ENCODE assay signal across 8 cellular contexts in genomic region chr1:28517649-28517999, GRCh38. TPM values are rescaled to one million over a fixed set of nuclear protein-coding genes. Genes with fewer than 3 reads are reported as not detected.
DNase-seq lines count a peak whose midpoint lies in the region; ATAC-seq, FAIRE-seq and TF ChIP-seq lines count a peak whose summit lies in the region.

No MANE protein-coding gene starts in this region.

- TF ChIP-seq CTCF in astrocyte (IDR thresholded peaks at IDR 0.05; ENCODE audit: insufficient read depth, low read depth, low read length) (no peak), HepG2 (CRISPR knock-in tag; IDR thresholded peaks at IDR 0.05) (no peak), upper lobe of left lung (IDR thresholded peaks at IDR 0.05) (no peak)

- H3K27ac Mint-ChIP-seq in activated CD4-positive, alpha-beta T cell treated with anti-CD3 and anti-CD28 coated beads, Interleukin-2, amount 10 ng/mL, durations not matched to agents 24 days and 14 days: peak overlapping the region; percentile 97
- peak overlapping the region; percentile 13 for H3K27ac Mint-ChIP-seq in astrocyte (ENCODE audit: unreplicated experiment)

- H3K27me3 Mint-ChIP-seq in activated CD4-positive, alpha-beta T cell treated with anti-CD3 and anti-CD28 coated beads, Interleukin-2, amount 10 ng/mL, durations not matched to agents 24 days and 14 days: no peaks in the 10 kb centered on the region
- H3K27me3 Mint-ChIP-seq in astrocyte (ENCODE audit: low read depth, unreplicated experiment): no peaks in the 10 kb centered on the region

- peaks cover 17% of the 10 kb centered on the region for H3K36me3 ChIP-seq in HUES64 (ENCODE audit: insufficient read depth, low read length)
- peaks cover 2% of the 10 kb centered on the region for H3K36me3 ChIP-seq in astrocyte (ENCODE audit: insufficient read depth, low read length)
- H3K36me3 ChIP-seq in HepG2 (replicated peaks in 1 of 2; ENCODE audit: control insufficient read depth in 1 of 2, insufficient read depth in 2 of 2, low read length in 2 of 2): peaks cover 0 to 5% of the 10 kb centered on the region in 2 experiments; a peak in 1 of 5 replicates
- peaks cover 7 to 31% (median 19%) of the 10 kb centered on the region in 4 donors for H3K36me3 ChIP-seq in upper lobe of left lung

- DNase-seq in activated CD4-positive, alpha-beta T cell treated with anti-CD3 and anti-CD28 coated beads, Interleukin-2, amount 10 ng/mL, durations not matched to agents 24 days and 14 days: no peak
- no peak for DNase-seq in activated CD4-positive, alpha-beta T cell treated with anti-CD3 and anti-CD28 coated beads for 48 hours
- DNase-seq in astrocyte (ENCODE audit: low read depth) (no peak), HepG2 (ENCODE audit: low spot score) (no peak), upper lobe of left lung (no peak)

- TF ChIP-seq POLR2A in HepG2 (IDR thresholded peaks at IDR 0.05; ENCODE audit: insufficient read depth in 1 of 2, low read depth in 2 of 2, low read length in 2 of 2) (peak in 1 of 2 experiments; percentile 12; a peak in 1 of 4 replicates), upper lobe of left lung (IDR thresholded peaks at IDR 0.05) (no peak)

- no TSS peak for BruUV-seq in HepG2 (replicated peaks; lab: Mats Ljungman, UMichigan)

- H4K20me1 ChIP-seq in astrocyte (ENCODE audit: insufficient read depth, low read length) (peaks cover 69% of the 10 kb centered on the region), HepG2 (ENCODE audit: insufficient read depth, low read length) (peaks cover 34% of the 10 kb centered on the region)

- peak overlapping the region; percentile 76 for H3K4me3 ChIP-seq in HUES64 (ENCODE audit: low read length)
- peak overlapping the region; percentile 72 for H3K4me3 ChIP-seq in astrocyte (ENCODE audit: insufficient read depth, low read depth, low read length)
- peak overlapping the region; percentile 66 to 85 (median 75); a peak in 5 of 6 replicates for H3K4me3 ChIP-seq in HepG2 (replicated peaks in 1 of 3; ENCODE audit: insufficient read depth in 1 of 3, low read depth in 2 of 3, low read length in 3 of 3)
- H3K4me3 ChIP-seq in upper lobe of left lung: peak overlapping the region in 3 of 4 donors; percentile 76 to 83 (median 81)

- 34% methylated on average over 6 of the region's 7 CpGs for WGBS in HUES64
- WGBS in HepG2 (ENCODE audit: low lambda C conversion rate): 33% methylated on average over 7 of the region's 7 CpGs
- WGBS in upper lobe of left lung, 2 donors: 20 to 23% methylated on average over 7 of the region's 7 CpGs

- POLR2A ChIA-PET in HepG2 (lab: Yijun Ruan, JAX): interaction anchor here (0.9 to 2.0 kb wide), 4 partner anchors 36 to 85 kb away, joined by 3 to 7 read pairs (median 6); partner anchors contain the start of gene TRNAU1AP

- H3K4me3 Mint-ChIP-seq in activated CD4-positive, alpha-beta T cell treated with anti-CD3 and anti-CD28 coated beads, Interleukin-2, amount 10 ng/mL, durations not matched to agents 24 days and 14 days: peak overlapping the region; percentile 89
- peak overlapping the region; percentile 55 for H3K4me3 Mint-ChIP-seq in astrocyte (ENCODE audit: unreplicated experiment)

- TF ChIP-seq EP300 in HepG2 (IDR thresholded peaks at IDR 0.05; ENCODE audit: low read depth in 2 of 2, low read length in 2 of 2) (no peak), HepG2 (CRISPR knock-in tag; IDR thresholded peaks at IDR 0.05; ENCODE audit: borderline replicate concordance) (no peak), upper lobe of left lung (IDR thresholded peaks at IDR 0.05) (no peak)

- peak overlapping the region; percentile 99 for H3K9ac ChIP-seq in HUES64 (ENCODE audit: low read depth, low read length)
- H3K9ac ChIP-seq in astrocyte (ENCODE audit: low read length): peak overlapping the region; percentile 89
- peak overlapping the region; percentile 90; the same call in 1 of the 2 replicates for H3K9ac ChIP-seq in HepG2 (ENCODE audit: insufficient read depth, low read depth, low read length)

- intact Hi-C loops in activated CD4-positive, alpha-beta T cell treated with anti-CD3 and anti-CD28 coated beads, Interleukin-2, amount 10 ng/mL, durations not matched to agents 24 days and 14 days (cut with micrococcal nuclease): loop anchor here (1.0 to 5.0 kb wide), 2 partner anchors 86 to 665 kb away; partner anchors contain the start of gene SRSF4
- intact Hi-C loops in HepG2 (cut with micrococcal nuclease; ENCODE audit: unreplicated experiment): loop anchor here (5.0 to 10.0 kb wide), 2 partner anchors 135 to 357 kb away; no protein-coding TSS in a partner anchor

- H3K79me2 ChIP-seq in astrocyte (ENCODE audit: insufficient read depth, low read length) (peaks cover 40% of the 10 kb centered on the region), HepG2 (ENCODE audit: insufficient read depth, low read length) (peaks cover 36% of the 10 kb centered on the region)

- no peaks in the 10 kb centered on the region for H3K9me3 ChIP-seq in HUES64 (ENCODE audit: insufficient read depth, low read depth, low read length)
- no peaks in the 10 kb centered on the region for H3K9me3 ChIP-seq in astrocyte (ENCODE audit: insufficient read depth, low read depth, low read length)
- H3K9me3 ChIP-seq in HepG2 (ENCODE audit: low read length): no peaks in the 10 kb centered on the region
- no peaks in the 10 kb centered on the region for H3K9me3 ChIP-seq in upper lobe of left lung

- peaks cover 42% of the 10 kb centered on the region for H3K36me3 Mint-ChIP-seq in activated CD4-positive, alpha-beta T cell treated with anti-CD3 and anti-CD28 coated beads, Interleukin-2, amount 10 ng/mL, durations not matched to agents 24 days and 14 days (ENCODE audit: low read depth)
- H3K36me3 Mint-ChIP-seq in astrocyte (ENCODE audit: low read depth, unreplicated experiment): no peaks in the 10 kb centered on the region

- H3K27me3 ChIP-seq in HUES64 (ENCODE audit: insufficient read depth, low read length): no peaks in the 10 kb centered on the region
- no peaks in the 10 kb centered on the region for H3K27me3 ChIP-seq in astrocyte (ENCODE audit: insufficient read depth, low read length)
- no peaks in the 10 kb centered on the region for H3K27me3 ChIP-seq in HepG2 (ENCODE audit: control insufficient read depth in 1 of 2, insufficient read depth in 2 of 2, low read length in 2 of 2)
- no peaks in the 10 kb centered on the region for H3K27me3 ChIP-seq in upper lobe of left lung

- TF ChIP-seq RAD21 in HepG2 (CRISPR knock-in tag; IDR thresholded peaks at IDR 0.05): no peak

- H3K9me3 Mint-ChIP-seq in activated CD4-positive, alpha-beta T cell treated with anti-CD3 and anti-CD28 coated beads, Interleukin-2, amount 10 ng/mL, durations not matched to agents 24 days and 14 days: no peaks in the 10 kb centered on the region
- H3K9me3 Mint-ChIP-seq in astrocyte (ENCODE audit: unreplicated experiment): no peaks in the 10 kb centered on the region

- peak overlapping the region; percentile 92 for H3K4me2 ChIP-seq in astrocyte (ENCODE audit: low read length)
- peak overlapping the region; percentile 97 for H3K4me2 ChIP-seq in HepG2 (ENCODE audit: low read depth, low read length)

- H3K4me1 Mint-ChIP-seq in activated CD4-positive, alpha-beta T cell treated with anti-CD3 and anti-CD28 coated beads, Interleukin-2, amount 10 ng/mL, durations not matched to agents 24 days and 14 days: peaks cover 39% of the 10 kb centered on the region
- H3K4me1 Mint-ChIP-seq in astrocyte (ENCODE audit: low read depth, unreplicated experiment): peaks cover 11% of the 10 kb centered on the region

- FAIRE-seq in astrocyte (lab: Jason Lieb, UNC): no peak
- FAIRE-seq in HepG2 (lab: Jason Lieb, UNC): no peak

- H2AFZ ChIP-seq in astrocyte (ENCODE audit: low read depth, low read length) (no peak overlapping the region), HepG2 (ENCODE audit: low read length) (no peak overlapping the region)

- H3K27ac ChIP-seq in HUES64 (ENCODE audit: low read depth, low read length): peak overlapping the region; percentile 2; the same call in 1 of the 2 replicates
- H3K27ac ChIP-seq in astrocyte (ENCODE audit: low read depth, low read length): peak overlapping the region; percentile 86
- H3K27ac ChIP-seq in HepG2 (ENCODE audit: extremely low read length, insufficient read depth, low read length): peak overlapping the region; percentile 91
- peak overlapping the region in 3 of 4 donors; percentile 80 to 90 (median 83) for H3K27ac ChIP-seq in upper lobe of left lung

- in situ Hi-C loops in HepG2 (cut with HindIII; ENCODE audit: extremely low pct_ligation_motif_present, low pct_unique_long_range_greater_than_20kb): loop anchor here (5.0 kb wide), 1 partner anchor 85 kb away; no protein-coding TSS in a partner anchor

- peaks cover 4% of the 10 kb centered on the region; the same call in 1 of the 2 replicates for H3K4me1 ChIP-seq in HUES64 (ENCODE audit: insufficient read depth, low read length)
- peaks cover 14% of the 10 kb centered on the region for H3K4me1 ChIP-seq in astrocyte (ENCODE audit: insufficient read depth, low read length)
- H3K4me1 ChIP-seq in HepG2 (ENCODE audit: insufficient read depth, low read length): peaks cover 34% of the 10 kb centered on the region
- H3K4me1 ChIP-seq in upper lobe of left lung: peaks cover 13 to 24% (median 15%) of the 10 kb centered on the region in 4 donors

- CTCF ChIA-PET in HepG2 (lab: Yijun Ruan, JAX; ENCODE audit: low intra/inter-chr PET ratio, low total read pairs): interaction anchor here (1.7 kb wide), 2 partner anchors 83 to 86 kb away, joined by 7 to 27 read pairs; no protein-coding TSS in a partner anchor

- ATAC-seq in HepG2 (peak; percentile 16), upper lobe of left lung (ENCODE audit: low FRiP score in 2 of 2) (peak in 1 of 2 donors; percentile 25), HG03442 (IDR thresholded peaks at IDR 0.05; ENCODE audit: unreplicated experiment) (no peak), HG02588 (IDR thresholded peaks at IDR 0.05; ENCODE audit: unreplicated experiment) (no peak)

RNA-seq across cellular contexts. Expression of gene RCC1, which starts 11.8 kb away (rescaled TPM):
- total RNA-seq in activated CD4-positive, alpha-beta T cell treated with anti-CD3 and anti-CD28 coated beads, Interleukin-2, amount 10 ng/mL, durations not matched to agents 24 days and 14 days: 143 and 145 TPM in 2 replicates
- 73.4 TPM for polyA plus RNA-seq in HUES64 (2013, experiment 1 of 2)
- 66.6 TPM for polyA plus RNA-seq in HUES64 (2013, experiment 2 of 2)
- total RNA-seq in astrocyte (21.8 and 23.7 TPM in 2 replicates), HepG2 (2016; rRNA removed; fragmentation: Illumina TruSeq; extraction: Trizol) (80.8 and 102 TPM in 2 replicates), upper lobe of left lung (10 to 100 TPM; 17.6 to 32.7 (median 20.1) TPM)
- 11.4 and 15.2 TPM in 2 replicates for total RNA-seq in HepG2 (2016; cell fraction: cytosol; rRNA removed; fragmentation: Illumina TruSeq; extraction: Trizol; ENCODE audit: low read depth)
- 83.9 and 95.1 TPM in 2 replicates for total RNA-seq in HepG2 (2016; cell fraction: insoluble cytoplasmic fraction; rRNA removed; fragmentation: Illumina TruSeq; extraction: Trizol)
- total RNA-seq in HepG2 (2016; cell fraction: membrane; rRNA removed; fragmentation: Illumina TruSeq; extraction: Trizol): 44.7 and 50.2 TPM in 2 replicates
- total RNA-seq in HepG2 (2016; cell fraction: nucleus; rRNA removed; fragmentation: Illumina TruSeq; extraction: Trizol): 44.2 and 50.7 TPM in 2 replicates
- 47.2 and 56.2 TPM in 2 replicates for polyA plus RNA-seq in HepG2 (2011; rRNA removed)
- 48.6 and 53.6 TPM in 2 replicates for polyA plus RNA-seq in HepG2 (2011; cell fraction: cytosol; rRNA removed)
- 34.9 and 42.3 TPM in 2 replicates for polyA plus RNA-seq in HepG2 (2011; cell fraction: nucleus; rRNA removed)
- polyA plus RNA-seq in HepG2 (2012): 43.2 and 74.3 TPM in 2 replicates
- polyA plus RNA-seq in HepG2 (2016; cell fraction: cytosol; fragmentation: Illumina TruSeq; extraction: Trizol; ENCODE audit: low read depth): 12.5 and 13.5 TPM in 2 replicates
- 113 and 120 TPM in 2 replicates for polyA plus RNA-seq in HepG2 (2016; cell fraction: insoluble cytoplasmic fraction; fragmentation: Illumina TruSeq; extraction: Trizol; ENCODE audit: low read depth)
- polyA plus RNA-seq in HepG2 (2016; cell fraction: membrane; fragmentation: Illumina TruSeq; extraction: Trizol; ENCODE audit: low read depth): 33.8 and 38.0 TPM in 2 replicates
- polyA plus RNA-seq in HepG2 (2016; cell fraction: nucleus; fragmentation: Illumina TruSeq; extraction: Trizol; ENCODE audit: insufficient read depth, low read depth): 70.2 and 80.1 TPM in 2 replicates
- 90.3 and 147 TPM in 2 replicates for polyA minus RNA-seq in HepG2 (2011; rRNA and poly(A)+ RNA removed; ENCODE audit: low replicate concordance)
- polyA minus RNA-seq in HepG2 (2011; cell fraction: cytosol; rRNA and poly(A)+ RNA removed): 29.5 and 33.5 TPM in 2 replicates
- polyA minus RNA-seq in HepG2 (2011; cell fraction: nucleus; rRNA and poly(A)+ RNA removed): 28.8 and 31.6 TPM in 2 replicates

RNA-seq across cellular contexts. Expression of gene TRNAU1AP, which starts 35.3 kb away (rescaled TPM):
- total RNA-seq in activated CD4-positive, alpha-beta T cell treated with anti-CD3 and anti-CD28 coated beads, Interleukin-2, amount 10 ng/mL, durations not matched to agents 24 days and 14 days: 47.5 and 50.7 TPM in 2 replicates
- 23.9 TPM for polyA plus RNA-seq in HUES64 (2013, experiment 1 of 2)
- 22.3 TPM for polyA plus RNA-seq in HUES64 (2013, experiment 2 of 2)
- 20.5 and 21.7 TPM in 2 replicates for total RNA-seq in astrocyte
- total RNA-seq in HepG2 (2016; rRNA removed; fragmentation: Illumina TruSeq; extraction: Trizol): 28.3 and 29.0 TPM in 2 replicates
- total RNA-seq in HepG2 (2016; cell fraction: cytosol; rRNA removed; fragmentation: Illumina TruSeq; extraction: Trizol; ENCODE audit: low read depth): 6.3 and 7.3 TPM in 2 replicates
- 25.1 and 26.9 TPM in 2 replicates for total RNA-seq in HepG2 (2016; cell fraction: insoluble cytoplasmic fraction; rRNA removed; fragmentation: Illumina TruSeq; extraction: Trizol)
- 9.7 and 10.6 TPM in 2 replicates for total RNA-seq in HepG2 (2016; cell fraction: membrane; rRNA removed; fragmentation: Illumina TruSeq; extraction: Trizol)
- 16.7 and 17.0 TPM in 2 replicates for total RNA-seq in HepG2 (2016; cell fraction: nucleus; rRNA removed; fragmentation: Illumina TruSeq; extraction: Trizol)
- polyA plus RNA-seq in HepG2 (2011; rRNA removed): 40.5 and 42.9 TPM in 2 replicates
- 21.1 and 22.7 TPM in 2 replicates for polyA plus RNA-seq in HepG2 (2011; cell fraction: cytosol; rRNA removed)
- polyA plus RNA-seq in HepG2 (2011; cell fraction: nucleus; rRNA removed): 49.6 and 57.0 TPM in 2 replicates
- polyA plus RNA-seq in HepG2 (2012): 19.2 and 20.5 TPM in 2 replicates
- polyA plus RNA-seq in HepG2 (2016; cell fraction: cytosol; fragmentation: Illumina TruSeq; extraction: Trizol; ENCODE audit: low read depth): 7.3 and 8.6 TPM in 2 replicates
- 29.9 and 35.0 TPM in 2 replicates for polyA plus RNA-seq in HepG2 (2016; cell fraction: insoluble cytoplasmic fraction; fragmentation: Illumina TruSeq; extraction: Trizol; ENCODE audit: low read depth)
- polyA plus RNA-seq in HepG2 (2016; cell fraction: membrane; fragmentation: Illumina TruSeq; extraction: Trizol; ENCODE audit: low read depth): 9.6 and 11.2 TPM in 2 replicates
- polyA plus RNA-seq in HepG2 (2016; cell fraction: nucleus; fragmentation: Illumina TruSeq; extraction: Trizol; ENCODE audit: insufficient read depth, low read depth): 32.0 and 34.2 TPM in 2 replicates
- 7.9 and 23.4 TPM in 2 replicates for polyA minus RNA-seq in HepG2 (2011; rRNA and poly(A)+ RNA removed; ENCODE audit: low replicate concordance)
- 4.7 and 6.0 TPM in 2 replicates for polyA minus RNA-seq in HepG2 (2011; cell fraction: cytosol; rRNA and poly(A)+ RNA removed)
- polyA minus RNA-seq in HepG2 (2011; cell fraction: nucleus; rRNA and poly(A)+ RNA removed): 25.8 and 37.4 TPM in 2 replicates
- 10 to 100 TPM; 19.6 to 35.6 (median 25.3) TPM for total RNA-seq in upper lobe of left lung

Comparison
In these comparisons a context has a peak if more than half of its experiments do, and no peak if none do; other contexts are left out.
1. H3K27ac ChIP-seq: peak in every context shown above with its lines; median percentile 91 in HepG2; 86 in astrocyte; 83 in upper lobe of left lung; 2 in HUES64.